In the genomic region with DNA sequence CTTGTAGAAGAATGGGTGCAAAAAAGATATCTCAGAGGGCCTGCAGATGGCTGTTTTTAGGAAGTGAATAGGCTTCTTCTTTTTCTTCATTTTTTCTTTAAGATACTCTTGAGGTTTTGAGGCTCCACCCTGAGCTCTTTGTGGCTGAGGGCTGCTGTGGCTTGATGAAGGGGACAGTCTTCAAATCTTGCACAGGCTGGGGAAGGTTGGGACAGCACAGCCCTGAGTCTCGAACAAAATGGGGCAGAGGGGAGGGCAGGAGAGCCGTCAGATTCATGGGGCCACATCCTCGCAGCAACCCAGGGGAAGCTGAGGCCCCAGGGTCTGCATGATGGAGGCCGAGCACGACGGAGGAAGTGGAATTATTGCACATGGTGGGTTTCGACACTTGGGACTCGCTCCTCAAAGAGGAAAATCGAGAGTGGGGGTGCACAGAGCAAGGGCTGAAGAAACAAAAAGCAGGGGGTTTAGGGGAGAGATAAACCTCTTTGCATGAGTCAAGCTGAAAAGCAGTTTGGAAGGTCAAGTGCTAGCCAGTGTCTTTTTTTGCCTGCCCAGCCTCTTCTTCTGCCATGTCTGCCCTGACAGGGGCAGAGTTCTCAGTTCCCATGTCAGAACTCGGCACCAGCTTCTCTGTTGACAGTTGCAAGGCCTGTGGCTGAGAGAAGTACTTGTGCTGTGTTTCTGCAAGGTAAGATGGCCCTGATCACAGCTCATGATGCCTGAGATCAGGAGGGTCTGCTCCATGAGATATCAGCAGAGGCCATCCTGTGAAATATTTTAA, we compare ENCODE assay signal across 8 cellular contexts. TPM values are rescaled to one million over a fixed set of nuclear protein-coding genes. Genes with fewer than 3 reads are reported as not detected.
DNase-seq lines count a peak whose midpoint lies in the region; ATAC-seq and TF ChIP-seq lines count a peak whose summit lies in the region.

No MANE protein-coding gene starts in this region.

- no peaks in the 10 kb centered on the region for H3K27me3 ChIP-seq in CD8-positive, alpha-beta memory T cell (ENCODE audit: insufficient read depth, low read length, poor library complexity, severe bottlenecking)
- no peaks in the 10 kb centered on the region for H3K27me3 ChIP-seq in mucosa of rectum (ENCODE audit: control insufficient read depth in 2 of 2, insufficient read depth in 2 of 2, low read length in 2 of 2)
- no peaks in the 10 kb centered on the region for H3K27me3 ChIP-seq in dorsolateral prefrontal cortex

- peak overlapping the region; percentile 70 to 92 (median 85) for H3K4me3 Mint-ChIP-seq in CD8-positive, alpha-beta memory T cell
- H3K4me3 Mint-ChIP-seq in activated CD8-positive, alpha-beta T cell treated with anti-CD3 and anti-CD28 coated beads for 36 hours: peak overlapping the region; percentile 69

- CTCF ChIA-PET in CD8-positive, alpha-beta memory T cell (lab: Charles Lee): interaction anchor here (0.9 to 6.5 kb wide), 12 partner anchors 8 to 72 kb away, joined by 3 to 48 read pairs (median 5); no protein-coding TSS in a partner anchor
- CTCF ChIA-PET in activated CD8-positive, alpha-beta T cell treated with anti-CD3 and anti-CD28 coated beads for 36 hours (lab: Charles Lee): interaction anchor here (0.9 to 4.0 kb wide), 11 partner anchors 8 to 603 kb away, joined by 3 to 24 read pairs (median 5); no protein-coding TSS in a partner anchor

- peak; percentile 8 for ATAC-seq in activated CD8-positive, alpha-beta T cell treated with anti-CD3 and anti-CD28 coated beads for 36 hours

- peak overlapping the region; percentile 47 for H3K4me3 ChIP-seq in CD8-positive, alpha-beta memory T cell (ENCODE audit: low read length)
- H3K4me3 ChIP-seq in Jurkat, Clone E6-1 (ENCODE audit: low read length): peak overlapping the region; percentile 54
- H3K4me3 ChIP-seq in mucosa of rectum (ENCODE audit: low read length in 2 of 2) (peak overlapping the region in 1 of 2 donors; percentile 41), dorsolateral prefrontal cortex (no peak overlapping the region)

- peak in 3 of 5 donors; percentile 63 to 74 (median 70) for DNase-seq in CD8-positive, alpha-beta memory T cell
- DNase-seq in Jurkat, Clone E6-1 (ENCODE audit: low read depth, low spot score): peak; percentile 81
- DNase-seq in activated CD8-positive, alpha-beta T cell treated with anti-CD3 and anti-CD28 coated beads for 36 hours: peak; percentile 61
- DNase-seq in NCI-H526 (lab: John Stamatoyannopoulos, UW) (no peak), glomerular visceral epithelial cell (ENCODE audit: extremely low spot score) (no peak), dorsolateral prefrontal cortex (no peak)
- DNase-seq in stimulated activated CD4-positive, alpha-beta T cell treated with anti-CD3 and anti-CD28 coated beads, Interleukin-12 subunit alpha, Interleukin-12 subunit beta, amount 100 ng/mL, for 4 hours: no peak

- H3K9me3 Mint-ChIP-seq in CD8-positive, alpha-beta memory T cell: peaks cover 0 to 2% (median 0%) of the 10 kb centered on the region in 5 donors
- H3K9me3 Mint-ChIP-seq in activated CD8-positive, alpha-beta T cell treated with anti-CD3 and anti-CD28 coated beads for 36 hours: no peaks in the 10 kb centered on the region

- H3K4me1 Mint-ChIP-seq in CD8-positive, alpha-beta memory T cell: peaks cover 88 to 97% (median 95%) of the 10 kb centered on the region in 3 donors
- peaks cover 93% of the 10 kb centered on the region for H3K4me1 Mint-ChIP-seq in activated CD8-positive, alpha-beta T cell treated with anti-CD3 and anti-CD28 coated beads for 36 hours (ENCODE audit: low read depth)

- H3K27ac ChIP-seq in CD8-positive, alpha-beta memory T cell (ENCODE audit: low read depth, low read length): peak overlapping the region; percentile 60
- H3K27ac ChIP-seq in mucosa of rectum (ENCODE audit: low read depth in 2 of 2, low read length in 2 of 2) (peak overlapping the region; percentile 45 to 87), dorsolateral prefrontal cortex (peak overlapping the region in 28 of 59 donors; percentile 1 to 76 (median 36))

- H3K36me3 Mint-ChIP-seq in CD8-positive, alpha-beta memory T cell: peaks cover 0 to 4% (median 3%) of the 10 kb centered on the region in 3 donors
- peaks cover 17% of the 10 kb centered on the region for H3K36me3 Mint-ChIP-seq in activated CD8-positive, alpha-beta T cell treated with anti-CD3 and anti-CD28 coated beads for 36 hours (ENCODE audit: low read depth)

- intact Hi-C loops in activated CD8-positive, alpha-beta T cell treated with anti-CD3 and anti-CD28 coated beads for 36 hours (cut with micrococcal nuclease): loop anchor here (2.0 kb wide), 1 partner anchor 25 kb away; no protein-coding TSS in a partner anchor
- intact Hi-C loops in dorsolateral prefrontal cortex (cut with DNase I): no loop called here

- no peaks in the 10 kb centered on the region for H3K9me3 ChIP-seq in CD8-positive, alpha-beta memory T cell (ENCODE audit: low read length)
- no peaks in the 10 kb centered on the region for H3K9me3 ChIP-seq in mucosa of rectum (ENCODE audit: control insufficient read depth in 2 of 2, low read length in 2 of 2)

- H3K4me1 ChIP-seq in CD8-positive, alpha-beta memory T cell (ENCODE audit: insufficient read depth, low read length): peaks cover 93% of the 10 kb centered on the region
- peaks cover 28 to 51% of the 10 kb centered on the region in 2 donors for H3K4me1 ChIP-seq in mucosa of rectum (ENCODE audit: control insufficient read depth in 2 of 2, insufficient read depth in 2 of 2, low read length in 2 of 2)

- POLR2A ChIA-PET in CD8-positive, alpha-beta memory T cell (lab: Charles Lee): interaction anchor here (1.2 to 2.9 kb wide), 8 partner anchors 9 to 48 kb away, joined by 3 to 30 read pairs (median 10); a partner anchor contains a TSS
- POLR2A ChIA-PET in activated CD8-positive, alpha-beta T cell treated with anti-CD3 and anti-CD28 coated beads for 36 hours (lab: Charles Lee): interaction anchor here (0.6 to 3.1 kb wide), 21 partner anchors 8 to 267 kb away, joined by 3 to 25 read pairs (median 4); a partner anchor contains a TSS

- peak overlapping the region in 1 of 2 donors; percentile 6 for H3K9ac ChIP-seq in mucosa of rectum (ENCODE audit: low read depth in 1 of 2, low read length in 2 of 2)

- no peaks in the 10 kb centered on the region for H3K36me3 ChIP-seq in CD8-positive, alpha-beta memory T cell (ENCODE audit: insufficient read depth, low read length)
- no peaks in the 10 kb centered on the region for H3K36me3 ChIP-seq in mucosa of rectum (ENCODE audit: control insufficient read depth in 2 of 2, insufficient read depth in 2 of 2, low read length in 2 of 2)

- peak overlapping the region; percentile 91 to 100 (median 96) for H3K27ac Mint-ChIP-seq in CD8-positive, alpha-beta memory T cell
- H3K27ac Mint-ChIP-seq in activated CD8-positive, alpha-beta T cell treated with anti-CD3 and anti-CD28 coated beads for 36 hours: peak overlapping the region; percentile 97

- no peak for TF ChIP-seq CTCF in activated CD8-positive, alpha-beta T cell treated with anti-CD3 and anti-CD28 coated beads for 36 hours (IDR thresholded peaks at IDR 0.05)
- no peak for TF ChIP-seq CTCF in dorsolateral prefrontal cortex (IDR thresholded peaks at IDR 0.05 in 54 of 56, conservative IDR thresholded peaks at IDR 0.05 in 2 of 56; ENCODE audit: low read depth in 1 of 56, partially characterized antibody in 56 of 56)

- H3K27me3 Mint-ChIP-seq in CD8-positive, alpha-beta memory T cell: peaks cover 0 to 4% of the 10 kb centered on the region in 2 donors
- H3K27me3 Mint-ChIP-seq in activated CD8-positive, alpha-beta T cell treated with anti-CD3 and anti-CD28 coated beads for 36 hours: no peaks in the 10 kb centered on the region

RNA-seq across cellular contexts. Expression of a gene that starts 19.5 kb away (rescaled TPM):
- total RNA-seq in CD8-positive, alpha-beta memory T cell: 10 to 100 TPM; 41.0 to 46.9 TPM
- polyA plus RNA-seq in CD8-positive, alpha-beta memory T cell: 61.4 TPM
- 41.7 TPM for polyA plus RNA-seq in Jurkat, Clone E6-1 (2012; ENCODE audit: insufficient read depth, insufficient read length)
- total RNA-seq in activated CD8-positive, alpha-beta T cell treated with anti-CD3 and anti-CD28 coated beads for 36 hours: 10 to 100 TPM; 46.7 to 46.9 TPM
- total RNA-seq in dorsolateral prefrontal cortex: 100 to 1,000 TPM in 104 of 120 experiments, 10 to 100 TPM in 16; 54.2 to 160 (median 122) TPM

Comparison
In these comparisons a context has a peak if more than half of its experiments do, and no peak if none do; other contexts are left out.
1. DNase-seq: peak in CD8-positive, alpha-beta memory T cell (3 of 5), Jurkat, Clone E6-1 (single experiment) and activated CD8-positive, alpha-beta T cell treated with anti-CD3 and anti-CD28 coated beads for 36 hours (single experiment); none in NCI-H526 (0 of 2), stimulated activated CD4-positive, alpha-beta T cell treated with anti-CD3 and anti-CD28 coated beads, Interleukin-12 subunit alpha, Interleukin-12 subunit beta, amount 100 ng/mL, for 4 hours (single experiment), glomerular visceral epithelial cell (single experiment) and dorsolateral prefrontal cortex (0 of 10).
2. H3K4me3 ChIP-seq: peak in CD8-positive, alpha-beta memory T cell (single experiment) and Jurkat, Clone E6-1 (single experiment); none in dorsolateral prefrontal cortex (0 of 59).